42 cellular contexts compared by ENCODE assay signal in genomic region chr17:45837187-45837586, GRCh38. TPM values are rescaled to one million over a fixed set of nuclear protein-coding genes. Genes with fewer than 3 reads are reported as not detected.
"Had no signal": no experiment of that assay in that cellular context is flagged by ENCODE, and none has a peak within 500 bp of the region (broad histone marks: within the 10 kb centered on the region; RNA-seq: fewer than 3 reads in every experiment).

No MANE protein-coding gene starts in this region.

- H3K4me1 ChIP-seq: adrenal gland, ascending aorta, body of pancreas, breast epithelium had no signal

- ATAC-seq: activated naive CD4-positive, alpha-beta T cell treated with anti-CD3 and anti-CD28 coated beads, Interleukin-2, amount 50 U/mL, for 72 hours; activated naive CD8-positive, alpha-beta T cell treated with anti-CD3 and anti-CD28 coated beads, Interleukin-2, amount 50 U/mL, for 24 hours; activated T-cell treated with anti-CD3 and anti-CD28 coated beads, Interleukin-2, amount 50 U/mL, for 4 hours; activated T-cell treated with anti-CD3 and anti-CD28 coated beads, Interleukin-2, amount 50 U/mL, for 72 hours; activated T-helper 17 cell treated with anti-CD3 and anti-CD28 coated beads, Interleukin-2, amount 50 U/mL, for 72 hours; body of pancreas had no signal

- H3K27me3 ChIP-seq: adrenal gland, ascending aorta, body of pancreas, brain microvascular endothelial cell, cardiac muscle cell had no signal

- H3K27me3 Mint-ChIP-seq: activated naive CD4-positive, alpha-beta T cell treated with anti-CD3 and anti-CD28 coated beads, Interleukin-2, amount 50 U/mL, for 24 hours; activated naive CD8-positive, alpha-beta T cell; activated naive CD8-positive, alpha-beta T cell treated with anti-CD3 and anti-CD28 coated beads, Interleukin-2, amount 50 U/mL, for 24 hours; activated T-cell treated with anti-CD3 and anti-CD28 coated beads, Interleukin-2, amount 50 U/mL, for 24 hours had no signal

- H3K36me3 ChIP-seq: adrenal gland, ascending aorta, brain microvascular endothelial cell, breast epithelium, cardiac muscle cell had no signal

- H3K4me3 ChIP-seq: adrenal gland, ascending aorta, body of pancreas, breast epithelium, cardiac muscle cell had no signal

- H3K27ac Mint-ChIP-seq: activated naive CD4-positive, alpha-beta T cell treated with anti-CD3 and anti-CD28 coated beads for 36 hours; activated naive CD4-positive, alpha-beta T cell treated with anti-CD3 and anti-CD28 coated beads, Interleukin-2, amount 10 ng/mL, durations not matched to agents 7 days and 5 days; activated naive CD4-positive, alpha-beta T cell treated with anti-CD3 and anti-CD28 coated beads, Interleukin-2, amount 50 U/mL, for 24 hours; activated naive CD4-positive, alpha-beta T cell treated with anti-CD3 and anti-CD28 coated beads, Interleukin-2, amount 50 U/mL, for 72 hours; activated naive CD8-positive, alpha-beta T cell; activated naive CD8-positive, alpha-beta T cell treated with anti-CD3 and anti-CD28 coated beads for 36 hours; activated naive CD8-positive, alpha-beta T cell treated with anti-CD3 and anti-CD28 coated beads, Interleukin-2, amount 10 ng/mL, durations not matched to agents 7 days and 5 days; activated naive CD8-positive, alpha-beta T cell treated with anti-CD3 and anti-CD28 coated beads, Interleukin-2, amount 50 U/mL, for 24 hours; activated T-cell treated with anti-CD3 and anti-CD28 coated beads, Interleukin-2, amount 50 U/mL, for 24 hours; activated T-cell treated with anti-CD3 and anti-CD28 coated beads, Interleukin-2, amount 50 U/mL, for 72 hours; activated T-helper 1 cell treated with anti-CD3 and anti-CD28 coated beads, Interleukin-12 subunit alpha, Interleukin-12 subunit beta, Interleukin-2, Interleukin-4 antibody, amounts not matched to agents 30 ng/mL and 10 ng/mL and 1 ng/mL, durations not matched to agents 14 hours and 24 hours and 36 hours; activated T-helper 17 cell treated with anti-CD3 and anti-CD28 coated beads, Interleukin-2, amount 50 U/mL, for 72 hours; activated T-helper 2 cell treated with anti-CD3 and anti-CD28 coated beads, Interferon-gamma antibody, Interleukin-2, Interleukin-4, amounts not matched to agents 10 μg/mL and 5 μg/mL and 100 μg/mL, durations not matched to agents 14 hours and 24 hours and 36 hours had no signal

- H3K4me3 Mint-ChIP-seq: activated naive CD4-positive, alpha-beta T cell treated with anti-CD3 and anti-CD28 coated beads for 36 hours; activated naive CD4-positive, alpha-beta T cell treated with anti-CD3 and anti-CD28 coated beads, Interleukin-2, amount 10 ng/mL, durations not matched to agents 7 days and 5 days; activated naive CD4-positive, alpha-beta T cell treated with anti-CD3 and anti-CD28 coated beads, Interleukin-2, amount 50 U/mL, for 24 hours; activated naive CD8-positive, alpha-beta T cell; activated naive CD8-positive, alpha-beta T cell treated with anti-CD3 and anti-CD28 coated beads for 36 hours; activated naive CD8-positive, alpha-beta T cell treated with anti-CD3 and anti-CD28 coated beads, Interleukin-2, amount 10 ng/mL, durations not matched to agents 7 days and 5 days; activated naive CD8-positive, alpha-beta T cell treated with anti-CD3 and anti-CD28 coated beads, Interleukin-2, amount 50 U/mL, for 24 hours; activated T-cell treated with anti-CD3 and anti-CD28 coated beads, Interleukin-2, amount 50 U/mL, for 24 hours; activated T-cell treated with anti-CD3 and anti-CD28 coated beads, Interleukin-2, amount 50 U/mL, for 4 hours; activated T-cell treated with anti-CD3 and anti-CD28 coated beads, Interleukin-2, amount 50 U/mL, for 72 hours; activated T-helper 1 cell treated with anti-CD3 and anti-CD28 coated beads, Interleukin-12 subunit alpha, Interleukin-12 subunit beta, Interleukin-2, Interleukin-4 antibody, amounts not matched to agents 30 ng/mL and 10 ng/mL and 1 ng/mL, durations not matched to agents 14 hours and 24 hours and 36 hours; activated T-helper 17 cell treated with anti-CD3 and anti-CD28 coated beads, Interleukin-2, amount 50 U/mL, for 72 hours; brain; central memory CD8-positive, alpha-beta T cell had no signal

- H3K4me1 Mint-ChIP-seq: activated naive CD4-positive, alpha-beta T cell treated with anti-CD3 and anti-CD28 coated beads, Interleukin-2, amount 10 ng/mL, durations not matched to agents 7 days and 5 days; activated naive CD4-positive, alpha-beta T cell treated with anti-CD3 and anti-CD28 coated beads, Interleukin-2, amount 50 U/mL, for 24 hours; activated naive CD8-positive, alpha-beta T cell treated with anti-CD3 and anti-CD28 coated beads for 36 hours; activated naive CD8-positive, alpha-beta T cell treated with anti-CD3 and anti-CD28 coated beads, Interleukin-2, amount 10 ng/mL, durations not matched to agents 7 days and 5 days; activated naive CD8-positive, alpha-beta T cell treated with anti-CD3 and anti-CD28 coated beads, Interleukin-2, amount 50 U/mL, for 24 hours; activated T-helper 17 cell treated with anti-CD3 and anti-CD28 coated beads, Interleukin-2, amount 50 U/mL, for 72 hours; central memory CD8-positive, alpha-beta T cell had no signal

- H3K9me3 Mint-ChIP-seq: activated naive CD4-positive, alpha-beta T cell treated with anti-CD3 and anti-CD28 coated beads for 36 hours; activated naive CD4-positive, alpha-beta T cell treated with anti-CD3 and anti-CD28 coated beads, Interleukin-2, amount 10 ng/mL, durations not matched to agents 7 days and 5 days; activated naive CD4-positive, alpha-beta T cell treated with anti-CD3 and anti-CD28 coated beads, Interleukin-2, amount 50 U/mL, for 24 hours; activated naive CD4-positive, alpha-beta T cell treated with anti-CD3 and anti-CD28 coated beads, Interleukin-2, amount 50 U/mL, for 72 hours; activated naive CD8-positive, alpha-beta T cell treated with anti-CD3 and anti-CD28 coated beads for 36 hours; activated naive CD8-positive, alpha-beta T cell treated with anti-CD3 and anti-CD28 coated beads, Interleukin-2, amount 10 ng/mL, durations not matched to agents 7 days and 5 days; activated naive CD8-positive, alpha-beta T cell treated with anti-CD3 and anti-CD28 coated beads, Interleukin-2, amount 50 U/mL, for 24 hours; activated T-cell treated with anti-CD3 and anti-CD28 coated beads, Interleukin-2, amount 50 U/mL, for 24 hours; activated T-cell treated with anti-CD3 and anti-CD28 coated beads, Interleukin-2, amount 50 U/mL, for 4 hours; activated T-cell treated with anti-CD3 and anti-CD28 coated beads, Interleukin-2, amount 50 U/mL, for 72 hours; activated T-helper 1 cell treated with anti-CD3 and anti-CD28 coated beads, Interleukin-12 subunit alpha, Interleukin-12 subunit beta, Interleukin-2, Interleukin-4 antibody, amounts not matched to agents 30 ng/mL and 10 ng/mL and 1 ng/mL, durations not matched to agents 14 hours and 24 hours and 36 hours; activated T-helper 17 cell treated with anti-CD3 and anti-CD28 coated beads, Interleukin-2, amount 50 U/mL, for 72 hours; activated T-helper 2 cell treated with anti-CD3 and anti-CD28 coated beads, Interferon-gamma antibody, Interleukin-2, Interleukin-4, amounts not matched to agents 10 μg/mL and 5 μg/mL and 100 μg/mL, durations not matched to agents 14 hours and 24 hours and 36 hours; brain; central memory CD8-positive, alpha-beta T cell had no signal

- H3K9me3 ChIP-seq: adrenal gland, ascending aorta, body of pancreas, breast epithelium had no signal

- H3K36me3 Mint-ChIP-seq: activated naive CD4-positive, alpha-beta T cell treated with anti-CD3 and anti-CD28 coated beads, Interleukin-2, amount 10 ng/mL, durations not matched to agents 7 days and 5 days; activated naive CD4-positive, alpha-beta T cell treated with anti-CD3 and anti-CD28 coated beads, Interleukin-2, amount 50 U/mL, for 24 hours; activated naive CD4-positive, alpha-beta T cell treated with anti-CD3 and anti-CD28 coated beads, Interleukin-2, amount 50 U/mL, for 72 hours; activated naive CD8-positive, alpha-beta T cell; activated naive CD8-positive, alpha-beta T cell treated with anti-CD3 and anti-CD28 coated beads for 36 hours; activated naive CD8-positive, alpha-beta T cell treated with anti-CD3 and anti-CD28 coated beads, Interleukin-2, amount 10 ng/mL, durations not matched to agents 7 days and 5 days; brain had no signal

- DNase-seq: activated effector memory CD4-positive, alpha-beta T cell treated with anti-CD3 and anti-CD28 coated beads, Interleukin-2, amount 50 U/mL, for 16 hours; activated effector memory CD4-positive, alpha-beta T cell treated with Interleukin-2 at 50 U/mL for 16 hours; activated gamma-delta T cell; activated gamma-delta T cell treated with Interleukin-2 at 50 U/mL for 16 hours; activated naive CD4-positive, alpha-beta T cell; activated naive CD4-positive, alpha-beta T cell treated with anti-CD3 and anti-CD28 coated beads for 36 hours; activated naive CD4-positive, alpha-beta T cell treated with anti-CD3 and anti-CD28 coated beads, Interleukin-2, amount 10 ng/mL, durations not matched to agents 7 days and 5 days; activated naive CD4-positive, alpha-beta T cell treated with anti-CD3 and anti-CD28 coated beads, Interleukin-2, amount 50 U/mL, for 16 hours; activated naive CD4-positive, alpha-beta T cell treated with Interleukin-2 at 50 U/mL for 16 hours; activated naive CD8-positive, alpha-beta T cell treated with anti-CD3 and anti-CD28 coated beads for 36 hours; activated naive CD8-positive, alpha-beta T cell treated with anti-CD3 and anti-CD28 coated beads, Interleukin-2, amount 10 ng/mL, durations not matched to agents 7 days and 5 days; activated naive CD8-positive, alpha-beta T cell treated with anti-CD3 and anti-CD28 coated beads, Interleukin-2, amount 50 U/mL, for 24 hours; activated T-cell treated with anti-CD3 and anti-CD28 coated beads, Interleukin-2, amount 50 U/mL, for 1 hour; activated T-cell treated with anti-CD3 and anti-CD28 coated beads, Interleukin-2, amount 50 U/mL, for 24 hours; activated T-cell treated with anti-CD3 and anti-CD28 coated beads, Interleukin-2, amount 50 U/mL, for 4 hours; activated T-cell treated with anti-CD3 and anti-CD28 coated beads, Interleukin-2, amount 50 U/mL, for 48 hours; activated T-cell treated with anti-CD3 and anti-CD28 coated beads, Interleukin-2, amount 50 U/mL, for 72 hours; adrenal gland; amniotic stem cell; amygdala; anterior cingulate cortex; aorta; body of pancreas; brain microvascular endothelial cell; caudate nucleus; central memory CD4-positive, alpha-beta T cell; cerebellar nuclear complex had no signal

- H3K27ac ChIP-seq: adrenal gland, ascending aorta, body of pancreas, brain microvascular endothelial cell, breast epithelium, cardiac muscle cell had no signal

RNA-seq across cellular contexts. Expression of gene SPPL2C, which starts 7.5 kb away (rescaled TPM):
- total RNA-seq: activated naive CD4-positive, alpha-beta T cell treated with anti-CD3 and anti-CD28 coated beads for 36 hours; activated naive CD4-positive, alpha-beta T cell treated with anti-CD3 and anti-CD28 coated beads, Interleukin-2, amount 50 U/mL, for 72 hours; activated naive CD8-positive, alpha-beta T cell treated with anti-CD3 and anti-CD28 coated beads for 36 hours; activated naive CD8-positive, alpha-beta T cell treated with anti-CD3 and anti-CD28 coated beads, Interleukin-2, amount 10 ng/mL, durations not matched to agents 7 days and 5 days; activated T-cell treated with anti-CD3 and anti-CD28 coated beads, Interleukin-2, amount 50 U/mL, for 4 hours; activated T-cell treated with anti-CD3 and anti-CD28 coated beads, Interleukin-2, amount 50 U/mL, for 72 hours; activated T-helper 1 cell treated with anti-CD3 and anti-CD28 coated beads, Interleukin-12 subunit alpha, Interleukin-12 subunit beta, Interleukin-2, Interleukin-4 antibody, amounts not matched to agents 30 ng/mL and 10 ng/mL and 1 ng/mL, durations not matched to agents 14 hours and 24 hours and 36 hours; activated T-helper 17 cell treated with anti-CD3 and anti-CD28 coated beads, Interleukin-2, amount 50 U/mL, for 72 hours; activated T-helper 2 cell treated with anti-CD3 and anti-CD28 coated beads, Interferon-gamma antibody, Interleukin-2, Interleukin-4, amounts not matched to agents 10 μg/mL and 5 μg/mL and 100 μg/mL, durations not matched to agents 14 hours and 24 hours and 36 hours; adrenal gland; aorta; ascending aorta; astrocyte; body of pancreas; breast epithelium; bronchial epithelial cell; chondrocyte had no signal
- polyA plus RNA-seq: adipose tissue, adrenal gland, aorta, cardiac muscle cell had no signal

RNA-seq across cellular contexts. Expression of gene CRHR1, which starts 53.1 kb away (rescaled TPM):
- total RNA-seq: activated naive CD4-positive, alpha-beta T cell treated with anti-CD3 and anti-CD28 coated beads for 36 hours; activated naive CD8-positive, alpha-beta T cell treated with anti-CD3 and anti-CD28 coated beads for 36 hours; activated naive CD8-positive, alpha-beta T cell treated with anti-CD3 and anti-CD28 coated beads, Interleukin-2, amount 10 ng/mL, durations not matched to agents 7 days and 5 days; activated T-cell treated with anti-CD3 and anti-CD28 coated beads, Interleukin-2, amount 50 U/mL, for 4 hours; activated T-cell treated with anti-CD3 and anti-CD28 coated beads, Interleukin-2, amount 50 U/mL, for 72 hours; activated T-helper 1 cell treated with anti-CD3 and anti-CD28 coated beads, Interleukin-12 subunit alpha, Interleukin-12 subunit beta, Interleukin-2, Interleukin-4 antibody, amounts not matched to agents 30 ng/mL and 10 ng/mL and 1 ng/mL, durations not matched to agents 14 hours and 24 hours and 36 hours; activated T-helper 2 cell treated with anti-CD3 and anti-CD28 coated beads, Interferon-gamma antibody, Interleukin-2, Interleukin-4, amounts not matched to agents 10 μg/mL and 5 μg/mL and 100 μg/mL, durations not matched to agents 14 hours and 24 hours and 36 hours; aorta; ascending aorta; body of pancreas; bronchial epithelial cell; chondrocyte had no signal
- polyA plus RNA-seq: adrenal gland, aorta, cardiac muscle cell had no signal
